Comparison of ENCODE assay signal across 22 cellular contexts in genomic region chrX:37759878-37760418, GRCh38. TPM values are rescaled to one million over a fixed set of nuclear protein-coding genes. Genes with fewer than 3 reads are reported as not detected.
DNase-seq lines count a peak whose midpoint lies in the region; FAIRE-seq and TF ChIP-seq lines count a peak whose summit lies in the region.
"Had no signal": no experiment of that assay in that cellular context is flagged by ENCODE, and none has a peak within 500 bp of the region (broad histone marks: within the 10 kb centered on the region; RNA-seq: fewer than 3 reads in every experiment).

No MANE protein-coding gene starts in this region.

- H3K4me1 ChIP-seq in OCI-LY3 (ENCODE audit: low read length) (peaks cover 78% of the 10 kb centered on the region), neutrophil (ENCODE audit: control insufficient read depth in 1 of 2, insufficient read depth in 1 of 2, low read depth in 1 of 2, low read length in 1 of 2) (peaks cover 86 to 87% of the 10 kb centered on the region in 2 experiments)
- H3K4me1 ChIP-seq: A549 had no signal

- no peaks in the 10 kb centered on the region for H3K36me3 Mint-ChIP-seq in immature natural killer cell
- H3K36me3 Mint-ChIP-seq: CD8-positive, alpha-beta T cell had no signal

- H3K4me2 ChIP-seq in OCI-LY3 (ENCODE audit: low read length): peak overlapping the region; percentile 14
- H3K4me2 ChIP-seq: A549, BLaER1 had no signal

- no peaks in the 10 kb centered on the region for H3K9me3 Mint-ChIP-seq in immature natural killer cell
- H3K9me3 Mint-ChIP-seq: CD8-positive, alpha-beta T cell had no signal

- no peak overlapping the region for H3K4me3 Mint-ChIP-seq in immature natural killer cell
- H3K4me3 Mint-ChIP-seq: CD8-positive, alpha-beta T cell had no signal

- no peak overlapping the region for H3K4me3 ChIP-seq in OCI-LY3 (ENCODE audit: low read length)
- H3K4me3 ChIP-seq in neutrophil (ENCODE audit: low read depth in 1 of 2, low read length in 1 of 2): no peak overlapping the region
- H3K4me3 ChIP-seq: A549, BLaER1, MG63 had no signal

- H3K79me2 ChIP-seq in OCI-LY3 (ENCODE audit: low read length): no peaks in the 10 kb centered on the region

- H3K27me3 Mint-ChIP-seq in immature natural killer cell (ENCODE audit: low read depth in 3 of 3): peaks cover 1 to 6% (median 4%) of the 10 kb centered on the region in 3 donors

- FAIRE-seq in GM12891 (lab: Jason Lieb, UNC): peak; percentile 80
- FAIRE-seq: G401.6 had no signal

- no peaks in the 10 kb centered on the region for H3K9me3 ChIP-seq in OCI-LY3 (ENCODE audit: insufficient read depth, low read length)
- no peaks in the 10 kb centered on the region for H3K9me3 ChIP-seq in neutrophil
- H3K9me3 ChIP-seq: A549, MG63 had no signal

- H3K27me3 ChIP-seq in OCI-LY3 (ENCODE audit: low read depth, low read length): no peaks in the 10 kb centered on the region
- H3K27me3 ChIP-seq in neutrophil: no peaks in the 10 kb centered on the region
- H3K27me3 ChIP-seq: BLaER1, MG63 had no signal

- H3K27ac Mint-ChIP-seq in immature natural killer cell: no peak overlapping the region
- H3K27ac Mint-ChIP-seq: CD8-positive, alpha-beta T cell had no signal

- TF ChIP-seq CTCF in OCI-LY3 (IDR thresholded peaks at IDR 0.05; ENCODE audit: low read depth, low read length): no peak
- TF ChIP-seq CTCF in neutrophil (IDR thresholded peaks at IDR 0.05): no peak

- no peaks in the 10 kb centered on the region for H4K20me1 ChIP-seq in OCI-LY3 (ENCODE audit: insufficient read depth, low read length)
- H4K20me1 ChIP-seq: BLaER1 had no signal

- no peak overlapping the region for H3K9ac ChIP-seq in OCI-LY3 (ENCODE audit: low read length)
- H3K9ac ChIP-seq: BLaER1 had no signal

- H3K36me3 ChIP-seq in OCI-LY3 (replicated peaks; ENCODE audit: low read depth, low read length) (no peaks in the 10 kb centered on the region), neutrophil (no peaks in the 10 kb centered on the region)
- H3K36me3 ChIP-seq: BLaER1, MG63 had no signal

- DNase-seq in NCI-H345 (lab: John Stamatoyannopoulos, UW) (peak; percentile 2), NCI-H345 treated with DMSO at 0.1 percent for 48 hours (lab: John Stamatoyannopoulos, UW; ENCODE audit: unreplicated experiment) (no peak), GM12891 (ENCODE audit: insufficient read length, low spot score) (no peak), superior temporal gyrus (ENCODE audit: extremely low spot score) (no peak), immature natural killer cell (no peak), ureter (ENCODE audit: low spot score) (no peak)
- DNase-seq: CD8-positive, alpha-beta T cell; DND-41; GOT3; MG63; NCI-H1048; NCI-H1436; NCI-H1930; NCI-H510A treated with DMSO at 0.1 percent for 48 hours; Right ventricle myocardium superior; SW 1271 had no signal

- TF ChIP-seq POLR2A in GM12891 (IDR thresholded peaks at IDR 0.05; ENCODE audit: low read depth, low read length): no peak

- H3K27ac ChIP-seq in OCI-LY3 (ENCODE audit: low read length) (peak overlapping the region; percentile 59), neutrophil (peak overlapping the region; percentile 13)
- H3K27ac ChIP-seq: A549, BLaER1, HL-60 had no signal

- peaks cover 5 to 7% of the 10 kb centered on the region in 2 donors for H3K4me1 Mint-ChIP-seq in immature natural killer cell

- H2AFZ ChIP-seq in OCI-LY3 (ENCODE audit: low read depth, low read length): no peak overlapping the region

TF ChIP-seq in GM12891, 5 proteins besides CTCF, POLR2A, EP300 and RAD21:
- TF ChIP-seq POU2F2 (IDR thresholded peaks at IDR 0.05; ENCODE audit: low read depth, low read length) (no peak), POLR2AphosphoS5 (IDR thresholded peaks at IDR 0.05; ENCODE audit: low read depth, low read length) (no peak), SPI1 (IDR thresholded peaks at IDR 0.05; ENCODE audit: low read depth, low read length) (no peak), PAX5 (IDR thresholded peaks at IDR 0.05; ENCODE audit: insufficient read depth, low read length, severe bottlenecking) (no peak), TAF1 (IDR thresholded peaks at IDR 0.05; ENCODE audit: low read depth, low read length) (no peak)

RNA-seq across cellular contexts. Expression of gene CYBB, which starts 19.9 kb away (rescaled TPM):
- polyA plus RNA-seq in GM12891 (2012; ENCODE audit: low read depth, missing spikeins): 24.7 TPM
- 1 to 10 TPM; 1.2 to 4.0 (median 2.3) TPM for polyA plus RNA-seq in immature natural killer cell
- total RNA-seq in ureter: 13.7 TPM
